In genomic region chr1:112904831-112905227, GRCh38 we compare ENCODE assay signal across 1 cellular context.
TF ChIP-seq lines count a peak whose summit lies in the region.

No MANE protein-coding gene starts in this region.

TF ChIP-seq in WTC11, 78 proteins besides CTCF, POLR2A, EP300 and RAD21 (continued from another document):
- TF ChIP-seq ATF2 (CRISPR knock-in tag; IDR thresholded peaks at IDR 0.05; ENCODE audit: borderline replicate concordance, low read depth) (no peak), TEAD1 (CRISPR knock-in tag; IDR thresholded peaks at IDR 0.05) (no peak), AFF4 (CRISPR knock-in tag; IDR thresholded peaks at IDR 0.05; ENCODE audit: borderline replicate concordance) (no peak), MYBL2 (CRISPR knock-in tag; IDR thresholded peaks at IDR 0.05) (no peak), ZNF532 (CRISPR knock-in tag; IDR thresholded peaks at IDR 0.05; ENCODE audit: borderline replicate concordance) (no peak), NFE2L1 (CRISPR knock-in tag; IDR thresholded peaks at IDR 0.05) (no peak), ATF6 (CRISPR knock-in tag; IDR thresholded peaks at IDR 0.05) (no peak), HMGXB4 (CRISPR knock-in tag; IDR thresholded peaks at IDR 0.05) (no peak), EMX1 (CRISPR knock-in tag; IDR thresholded peaks at IDR 0.05) (no peak)
TF ChIP-seq in WTC11: peak in this region for 0.
